In genomic region chrX:132218100-132218807, GRCh38 we compare ENCODE assay signal across 8 cellular contexts. TPM values are rescaled to one million over a fixed set of nuclear protein-coding genes. Genes with fewer than 3 reads are reported as not detected.
DNase-seq lines count a peak whose midpoint lies in the region; ATAC-seq, FAIRE-seq and TF ChIP-seq lines count a peak whose summit lies in the region.

No MANE protein-coding gene starts in this region.

- H3K27me3 ChIP-seq in adrenal gland: no peaks in the 10 kb centered on the region
- H3K27me3 ChIP-seq in right atrium auricular region: no peaks in the 10 kb centered on the region
- peaks cover 0 to 7% (median 0%) of the 10 kb centered on the region in 3 donors for H3K27me3 ChIP-seq in psoas muscle (ENCODE audit: insufficient read depth in 3 of 3, low read length in 2 of 3)

- ATAC-seq in HG02763 (IDR thresholded peaks at IDR 0.05; ENCODE audit: unreplicated experiment) (peak; percentile 36), psoas muscle (peak; percentile 88 to 90 (median 90))

- H3K4me3 ChIP-seq in adrenal gland (peak overlapping the region in 3 of 4 donors; percentile 18 to 86 (median 33)), right atrium auricular region (peak overlapping the region; percentile 74 to 76), psoas muscle (peak overlapping the region; percentile 82)

- H3K36me3 ChIP-seq in adrenal gland (replicated peaks in 1 of 2) (no peaks in the 10 kb centered on the region), right atrium auricular region (peaks cover 3% of the 10 kb centered on the region), psoas muscle (ENCODE audit: insufficient read depth in 1 of 2, low read depth in 1 of 2) (peaks cover 0 to 12% of the 10 kb centered on the region in 2 donors)

- no peaks in the 10 kb centered on the region for H3K9me3 ChIP-seq in adrenal gland (replicated peaks in 1 of 3)
- no peaks in the 10 kb centered on the region for H3K9me3 ChIP-seq in right atrium auricular region
- H3K9me3 ChIP-seq in psoas muscle: no peaks in the 10 kb centered on the region

- H3K27ac ChIP-seq in adrenal gland (peak overlapping the region; percentile 21 to 97 (median 90)), right atrium auricular region (peak overlapping the region; percentile 91 to 93), psoas muscle (peak overlapping the region; percentile 93)

- no peak for TF ChIP-seq CTCF in adrenal gland (IDR thresholded peaks at IDR 0.05)
- no peak for TF ChIP-seq CTCF in right atrium auricular region (IDR thresholded peaks at IDR 0.05)
- no peak for TF ChIP-seq CTCF in psoas muscle (IDR thresholded peaks at IDR 0.05)

- DNase-seq in GM12891 (ENCODE audit: insufficient read length, low spot score) (peak; percentile 61), NCI-H1417 (lab: John Stamatoyannopoulos, UW) (peak; percentile 76 to 85 (median 77)), T follicular helper cell (ENCODE audit: low read depth) (peak; percentile 70), adrenal gland (peak; percentile 81 to 88 (median 85)), right atrium auricular region (ENCODE audit: low spot score) (peak; percentile 80), psoas muscle (peak; percentile 84 to 92), urothelium cell line (ENCODE audit: low spot score) (peak; percentile 68)

- intact Hi-C loops in adrenal gland (cut with DNase I) (no loop called here), psoas muscle (cut with DNase I) (loop anchor here in 1 of 2 donors (2.0 kb wide), 1 partner anchor 125 kb away; no protein-coding TSS in a partner anchor)

- TF ChIP-seq POLR2A in GM12891 (IDR thresholded peaks at IDR 0.05; ENCODE audit: low read depth, low read length) (peak; percentile 62; the same call in 1 of the 2 replicates), adrenal gland (IDR thresholded peaks at IDR 0.05) (peak in 1 of 2 donors; percentile 52)

- 0 to 53% (median 14%) methylated on average over 3 to 45 of the region's 45 CpGs for WGBS in adrenal gland, 4 donors
- 0 to 39% (median 0%) methylated on average over 14 to 44 of the region's 45 CpGs for WGBS in psoas muscle, 3 donors

- H3K4me1 ChIP-seq in adrenal gland (replicated peaks in 1 of 2) (peaks cover 0 to 21% of the 10 kb centered on the region in 2 donors), right atrium auricular region (peaks cover 0 to 15% of the 10 kb centered on the region in 2 donors), psoas muscle (peaks cover 9% of the 10 kb centered on the region)

- FAIRE-seq in GM12891 (lab: Jason Lieb, UNC) (peak; percentile 78), urothelium cell line (lab: Jason Lieb, UNC) (no peak)

TF ChIP-seq in GM12891, 5 proteins besides CTCF, POLR2A, EP300 and RAD21:
- TF ChIP-seq SPI1 (IDR thresholded peaks at IDR 0.05; ENCODE audit: low read depth, low read length) (no peak), POLR2AphosphoS5 (IDR thresholded peaks at IDR 0.05; ENCODE audit: low read depth, low read length) (no peak), TAF1 (IDR thresholded peaks at IDR 0.05; ENCODE audit: low read depth, low read length) (no peak), POU2F2 (IDR thresholded peaks at IDR 0.05; ENCODE audit: low read depth, low read length) (no peak), PAX5 (IDR thresholded peaks at IDR 0.05; ENCODE audit: insufficient read depth, low read length, severe bottlenecking) (no peak)

RNA-seq across cellular contexts. Expression of gene RAP2C, which starts 1.0 kb away (rescaled TPM):
- polyA plus RNA-seq in GM12891 (2012; ENCODE audit: low read depth, missing spikeins): 20.6 TPM
- total RNA-seq in adrenal gland (10 to 100 TPM; 12.2 to 72.2 (median 28.6) TPM), right atrium auricular region (10 to 100 TPM; 10.8 to 11.5 TPM), psoas muscle (10 to 100 TPM; 16.6 to 25.7 (median 23.3) TPM)
- polyA plus RNA-seq in adrenal gland (10 to 100 TPM; 13.0 to 20.6 (median 16.6) TPM), psoas muscle (10 to 100 TPM in 2 of 3 donors, 1 to 10 TPM in 1; 9.6 to 22.2 (median 15.0) TPM)

Comparison
In these comparisons a context has a peak if more than half of its experiments do, and no peak if none do; other contexts are left out.
1. Peak in every context shown above with its lines: DNase-seq, ATAC-seq, H3K4me3 ChIP-seq and H3K27ac ChIP-seq.